11 cellular contexts compared by ENCODE assay signal in the genomic region with DNA sequence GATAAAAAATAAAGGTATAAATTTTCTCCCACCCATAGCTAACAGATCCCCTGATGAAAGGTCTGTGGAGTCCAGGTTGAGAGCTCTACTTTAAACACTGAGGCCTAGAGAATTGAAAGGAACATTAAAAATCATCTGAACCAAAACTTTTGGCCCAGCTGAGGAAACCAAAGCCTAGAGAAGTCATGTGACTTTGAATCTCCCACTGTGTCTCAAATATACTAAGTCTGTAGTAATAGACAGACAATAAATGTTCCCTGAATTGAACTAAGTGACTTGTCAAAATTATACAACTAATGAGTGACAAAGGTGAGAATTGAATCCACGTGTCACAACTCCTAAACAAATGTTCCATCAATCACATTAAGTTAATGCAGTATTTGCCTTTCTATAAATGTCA. TPM values are rescaled to one million over a fixed set of nuclear protein-coding genes. Genes with fewer than 3 reads are reported as not detected.
"Had no signal": no experiment of that assay in that cellular context is flagged by ENCODE, and none has a peak within 500 bp of the region (broad histone marks: within the 10 kb centered on the region; RNA-seq: fewer than 3 reads in every experiment).

No MANE protein-coding gene starts in this region.

- H3K4me3 Mint-ChIP-seq: IgD-negative memory B cell had no signal

- H3K36me3 Mint-ChIP-seq: IgD-negative memory B cell had no signal

- ATAC-seq: HepG2 had no signal

- H3K27ac Mint-ChIP-seq: IgD-negative memory B cell had no signal

- H3K9ac ChIP-seq: KMS-11 had no signal

- H3K9me3 Mint-ChIP-seq: IgD-negative memory B cell had no signal

- DNase-seq: IMR-90, Karpas-422, KBM-7, KG1 had no signal

- FAIRE-seq: HepG2, HTR-8/SVneo had no signal

- H3K27ac ChIP-seq: HL-60, KMS-11 had no signal

- H3K4me2 ChIP-seq: KMS-11 had no signal

RNA-seq across cellular contexts. Expression of a gene that starts 5.7 kb away (rescaled TPM):
- total RNA-seq: HepG2, HT-29, HT1080, IMR-90 had no signal
- polyA plus RNA-seq: HepG2, IgD-negative memory B cell, IMR-90 had no signal

RNA-seq across cellular contexts. Expression of a gene that starts 25.3 kb away (rescaled TPM):
- total RNA-seq: HepG2, HT-29, HT1080, IMR-90 had no signal
- polyA plus RNA-seq: HepG2, IgD-negative memory B cell, IMR-90 had no signal

RNA-seq across cellular contexts. Expression of a gene that starts 48.5 kb away (rescaled TPM):
- total RNA-seq: HepG2, HT-29, HT1080, IMR-90 had no signal
- polyA plus RNA-seq: HepG2, IgD-negative memory B cell, IMR-90 had no signal
